Comparison of ENCODE assay signal across 18 cellular contexts in genomic region chr9:131584858-131585257, GRCh38. TPM values are rescaled to one million over a fixed set of nuclear protein-coding genes. Genes with fewer than 3 reads are reported as not detected.
DNase-seq lines count a peak whose midpoint lies in the region; ATAC-seq and TF ChIP-seq lines count a peak whose summit lies in the region.
"Had no signal": no experiment of that assay in that cellular context is flagged by ENCODE, and none has a peak within 500 bp of the region (broad histone marks: within the 10 kb centered on the region; RNA-seq: fewer than 3 reads in every experiment).

No MANE protein-coding gene starts in this region.

- in situ Hi-C loops in HAP-1 (cut with MboI; ENCODE audit: low sequenced_read_pairs), result no loop called here

- H3K4me1 ChIP-seq in osteoblast (ENCODE audit: insufficient read depth, low read length) (no peaks in the 10 kb centered on the region), HAP-1 (no peaks in the 10 kb centered on the region)
- H3K4me1 ChIP-seq: adrenal gland, Caco-2 had no signal

- intact Hi-C loops in activated T-helper 1 cell treated with anti-CD3 and anti-CD28 coated beads, Interleukin-12 subunit alpha, Interleukin-12 subunit beta, Interleukin-2, Interleukin-4 antibody, amounts not matched to agents 30 ng/mL and 10 ng/mL and 1 ng/mL, durations not matched to agents 14 hours and 24 hours and 36 hours (cut with micrococcal nuclease), result no loop called here

- H2AFZ ChIP-seq in osteoblast (ENCODE audit: low read length), result no peak overlapping the region

- peak overlapping the region; percentile 44 for H3K4me3 Mint-ChIP-seq in T-helper 1 cell treated with Interleukin-12 subunit alpha and Interleukin-12 subunit beta and Interleukin-4 antibody, amounts not matched to agents 30 μg/mL and 1 μg/mL, for 36 hours
- peak overlapping the region; percentile 51 for H3K4me3 Mint-ChIP-seq in activated T-helper 1 cell treated with anti-CD3 and anti-CD28 coated beads, Interleukin-12 subunit alpha, Interleukin-12 subunit beta, Interleukin-2, Interleukin-4 antibody, amounts not matched to agents 30 ng/mL and 10 ng/mL and 1 ng/mL, durations not matched to agents 14 hours and 24 hours and 36 hours

- DNase-seq in T-helper 1 cell (no peak), osteoblast (ENCODE audit: insufficient read length, low spot score, missing footprints) (peak; percentile 76), NCI-H1417 (lab: John Stamatoyannopoulos, UW) (no peak), HAP-1 (ENCODE audit: low spot score in 2 of 2) (no peak)
- no peak for DNase-seq in activated T-helper 1 cell treated with anti-CD3 and anti-CD28 coated beads, Interleukin-12 subunit alpha, Interleukin-12 subunit beta, Interleukin-2, Interleukin-4 antibody, amounts not matched to agents 30 ng/mL and 10 ng/mL and 1 ng/mL, durations not matched to agents 14 hours and 24 hours and 36 hours (ENCODE audit: low spot score)
- DNase-seq: Caco-2, NCI-H2107, T1000 had no signal

- H3K36me3 ChIP-seq in KOPT-K1 (ENCODE audit: insufficient read depth, low read length) (peaks cover 53% of the 10 kb centered on the region; the same call in 1 of the 2 replicates), osteoblast (ENCODE audit: insufficient read depth, low read length) (peaks cover 29% of the 10 kb centered on the region), HAP-1 (replicated peaks) (peaks cover 26% of the 10 kb centered on the region)

- no peak for TF ChIP-seq CTCF in osteoblast (IDR thresholded peaks at IDR 0.05; ENCODE audit: extremely low read depth, low read depth, low read length)

- no peaks in the 10 kb centered on the region for H3K79me2 ChIP-seq in osteoblast (ENCODE audit: insufficient read depth, low read length)

- H3K36me3 Mint-ChIP-seq in T-helper 1 cell treated with Interleukin-12 subunit alpha and Interleukin-12 subunit beta and Interleukin-4 antibody, amounts not matched to agents 30 μg/mL and 1 μg/mL, for 36 hours (ENCODE audit: low read depth), result peaks cover 50% of the 10 kb centered on the region
- peaks cover 40% of the 10 kb centered on the region for H3K36me3 Mint-ChIP-seq in activated T-helper 1 cell treated with anti-CD3 and anti-CD28 coated beads, Interleukin-12 subunit alpha, Interleukin-12 subunit beta, Interleukin-2, Interleukin-4 antibody, amounts not matched to agents 30 ng/mL and 10 ng/mL and 1 ng/mL, durations not matched to agents 14 hours and 24 hours and 36 hours (ENCODE audit: low read depth)

- H3K27ac ChIP-seq in KOPT-K1 (ENCODE audit: low read depth, low read length, poor library complexity, severe bottlenecking), result peak overlapping the region; percentile 59
- H3K27ac ChIP-seq in osteoblast (ENCODE audit: low read depth, low read length), result no peak overlapping the region
- H3K27ac ChIP-seq: psoas muscle had no signal

- H3K9me3 Mint-ChIP-seq in T-helper 1 cell treated with Interleukin-12 subunit alpha and Interleukin-12 subunit beta and Interleukin-4 antibody, amounts not matched to agents 30 μg/mL and 1 μg/mL, for 36 hours, result no peaks in the 10 kb centered on the region
- H3K9me3 Mint-ChIP-seq in activated T-helper 1 cell treated with anti-CD3 and anti-CD28 coated beads, Interleukin-12 subunit alpha, Interleukin-12 subunit beta, Interleukin-2, Interleukin-4 antibody, amounts not matched to agents 30 ng/mL and 10 ng/mL and 1 ng/mL, durations not matched to agents 14 hours and 24 hours and 36 hours, result no peaks in the 10 kb centered on the region
- H3K9me3 Mint-ChIP-seq: naive B cell had no signal

- H4K20me1 ChIP-seq in osteoblast (ENCODE audit: insufficient read depth, low read length), result no peaks in the 10 kb centered on the region

- H3K27me3 ChIP-seq in osteoblast (ENCODE audit: insufficient read depth, low read length) (no peaks in the 10 kb centered on the region), HAP-1 (ENCODE audit: low read depth) (no peaks in the 10 kb centered on the region)
- H3K27me3 ChIP-seq: adrenal gland had no signal

- no peak overlapping the region for H3K4me2 ChIP-seq in osteoblast (ENCODE audit: insufficient read depth, low read length)

- H3K4me1 Mint-ChIP-seq in T-helper 1 cell treated with Interleukin-12 subunit alpha and Interleukin-12 subunit beta and Interleukin-4 antibody, amounts not matched to agents 30 μg/mL and 1 μg/mL, for 36 hours (ENCODE audit: low read depth), result peaks cover 29% of the 10 kb centered on the region
- H3K4me1 Mint-ChIP-seq in activated T-helper 1 cell treated with anti-CD3 and anti-CD28 coated beads, Interleukin-12 subunit alpha, Interleukin-12 subunit beta, Interleukin-2, Interleukin-4 antibody, amounts not matched to agents 30 ng/mL and 10 ng/mL and 1 ng/mL, durations not matched to agents 14 hours and 24 hours and 36 hours (ENCODE audit: low read depth), result peaks cover 37% of the 10 kb centered on the region

- peak overlapping the region; percentile 92 for H3K27ac Mint-ChIP-seq in T-helper 1 cell treated with Interleukin-12 subunit alpha and Interleukin-12 subunit beta and Interleukin-4 antibody, amounts not matched to agents 30 μg/mL and 1 μg/mL, for 36 hours
- peak overlapping the region; percentile 92 for H3K27ac Mint-ChIP-seq in activated T-helper 1 cell treated with anti-CD3 and anti-CD28 coated beads, Interleukin-12 subunit alpha, Interleukin-12 subunit beta, Interleukin-2, Interleukin-4 antibody, amounts not matched to agents 30 ng/mL and 10 ng/mL and 1 ng/mL, durations not matched to agents 14 hours and 24 hours and 36 hours

- H3K9me3 ChIP-seq in KOPT-K1 (ENCODE audit: insufficient read depth, low read length, poor library complexity, severe bottlenecking) (no peaks in the 10 kb centered on the region), osteoblast (ENCODE audit: low read depth, low read length) (no peaks in the 10 kb centered on the region), HAP-1 (no peaks in the 10 kb centered on the region)
- H3K9me3 ChIP-seq: adrenal gland, Caco-2, psoas muscle had no signal

- no peaks in the 10 kb centered on the region for H3K27me3 Mint-ChIP-seq in T-helper 1 cell treated with Interleukin-12 subunit alpha and Interleukin-12 subunit beta and Interleukin-4 antibody, amounts not matched to agents 30 μg/mL and 1 μg/mL, for 36 hours (ENCODE audit: low read depth)
- no peaks in the 10 kb centered on the region for H3K27me3 Mint-ChIP-seq in activated T-helper 1 cell treated with anti-CD3 and anti-CD28 coated beads, Interleukin-12 subunit alpha, Interleukin-12 subunit beta, Interleukin-2, Interleukin-4 antibody, amounts not matched to agents 30 ng/mL and 10 ng/mL and 1 ng/mL, durations not matched to agents 14 hours and 24 hours and 36 hours (ENCODE audit: insufficient read depth)
- H3K27me3 Mint-ChIP-seq: naive B cell had no signal

- ATAC-seq in GM19351 (IDR thresholded peaks at IDR 0.05; ENCODE audit: unreplicated experiment), result no peak
- ATAC-seq: psoas muscle had no signal

- H3K4me3 ChIP-seq in osteoblast (ENCODE audit: insufficient read depth, low read length) (no peak overlapping the region), HAP-1 (no peak overlapping the region)
- H3K4me3 ChIP-seq: adrenal gland, psoas muscle had no signal

RNA-seq across cellular contexts. Expression of gene PRRT1B, which starts 39.5 kb away (rescaled TPM):
- not detected in 2 replicates for total RNA-seq in activated T-helper 1 cell treated with anti-CD3 and anti-CD28 coated beads, Interleukin-12 subunit alpha, Interleukin-12 subunit beta, Interleukin-2, Interleukin-4 antibody, amounts not matched to agents 30 ng/mL and 10 ng/mL and 1 ng/mL, durations not matched to agents 14 hours and 24 hours and 36 hours
- not detected in 2 replicates for total RNA-seq in osteoblast
- total RNA-seq: adrenal gland, frontal cortex, lower leg skin, M059J, psoas muscle, Right ventricle myocardium superior had no signal

RNA-seq across cellular contexts. Expression of gene UCK1, which starts 53.8 kb away (rescaled TPM):
- 26.9 and 28.0 TPM in 2 replicates for total RNA-seq in activated T-helper 1 cell treated with anti-CD3 and anti-CD28 coated beads, Interleukin-12 subunit alpha, Interleukin-12 subunit beta, Interleukin-2, Interleukin-4 antibody, amounts not matched to agents 30 ng/mL and 10 ng/mL and 1 ng/mL, durations not matched to agents 14 hours and 24 hours and 36 hours
- 19.5 and 22.4 TPM in 2 replicates for total RNA-seq in osteoblast
